Comparison of ENCODE assay signal across 8 cellular contexts in the genomic region with DNA sequence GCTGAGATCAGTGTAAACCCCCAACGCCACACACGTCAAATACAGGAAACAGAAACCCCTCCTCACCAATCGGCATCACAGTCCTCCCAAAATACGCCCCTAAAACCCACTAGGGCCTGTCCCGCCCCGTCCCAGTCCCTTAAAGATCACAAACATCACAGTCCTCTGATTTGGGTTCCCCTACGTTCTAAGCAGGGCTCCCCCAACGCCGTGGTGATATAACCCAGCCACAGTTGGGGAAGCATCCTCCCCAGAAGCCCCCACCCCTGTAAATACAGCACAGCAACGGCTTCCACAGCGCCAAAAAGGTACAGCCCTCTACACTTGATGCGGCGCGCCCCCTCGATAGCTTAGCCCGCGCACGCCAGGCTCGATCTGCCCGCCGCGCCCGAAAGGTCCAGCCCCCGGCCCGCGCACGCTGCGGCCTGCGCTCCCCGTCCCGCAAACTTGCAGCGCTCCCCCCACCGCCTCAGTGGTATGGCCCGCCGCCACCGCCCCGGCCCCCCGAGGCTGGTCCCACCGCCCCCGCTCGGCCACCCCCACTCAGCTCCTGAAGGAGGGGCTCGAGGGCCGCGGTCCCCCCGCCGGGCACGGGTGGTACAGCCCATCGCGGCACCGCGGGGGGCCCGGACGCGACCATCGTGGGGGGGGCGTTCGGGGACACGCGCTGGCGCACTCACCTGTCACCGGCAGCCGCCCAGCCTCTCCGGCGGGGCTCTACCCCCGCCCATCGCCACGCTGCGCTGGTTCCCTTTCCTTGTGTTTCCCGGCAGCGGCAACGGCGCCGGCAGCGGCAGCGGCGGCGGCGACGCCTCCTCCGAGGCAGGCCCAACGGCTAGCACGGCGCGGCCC. TPM values are rescaled to one million over a fixed set of nuclear protein-coding genes. Genes with fewer than 3 reads are reported as not detected.
DNase-seq lines count a peak whose midpoint lies in the region; ATAC-seq lines count a peak whose summit lies in the region.

Gene AKT2 (minus strand): TSS at position 845 of the 852 bp plus-strand sequence. CDS start 20,078 bp downstream, outside the sequence.

- H3K4me3 ChIP-seq in endocrine pancreas (ENCODE audit: control insufficient read depth, insufficient read depth, low read length): peak within 1 kb of the TSS; percentile 93
- peak within 1 kb of the TSS; percentile 62 for H3K4me3 ChIP-seq in mononuclear cell (ENCODE audit: low read length)

- no peaks in the 10 kb centered on the region for H3K9me3 ChIP-seq in endocrine pancreas (ENCODE audit: control insufficient read depth, low read length)
- H3K9me3 ChIP-seq in mononuclear cell (ENCODE audit: low read depth, low read length): no peaks in the 10 kb centered on the region

- ATAC-seq in HG02884 (IDR thresholded peaks at IDR 0.05; ENCODE audit: unreplicated experiment): peak; percentile 16

- H3K36me3 ChIP-seq in endocrine pancreas (ENCODE audit: control insufficient read depth, insufficient read depth, low read length): no peaks in the 10 kb centered on the region

- H3K9ac ChIP-seq in endocrine pancreas (ENCODE audit: control insufficient read depth, insufficient read depth, low read length): peak within 1 kb of the TSS; percentile 98

- H3K27me3 ChIP-seq in endocrine pancreas (ENCODE audit: control insufficient read depth, insufficient read depth, low read length): no peaks in the 10 kb centered on the region
- H3K27me3 ChIP-seq in mononuclear cell (ENCODE audit: insufficient read depth, low read length): no peaks in the 10 kb centered on the region

- DNase-seq in NCI-H1417 (lab: John Stamatoyannopoulos, UW): peak; percentile 89 to 93 (median 93)
- no peak for DNase-seq in NCI-H1417 treated with DMSO at 0.1 percent for 48 hours (lab: John Stamatoyannopoulos, UW)
- peak; percentile 82 for DNase-seq in NCI-H526 treated with DMSO at 0.1 percent for 48 hours (lab: John Stamatoyannopoulos, UW)
- peak; percentile 95 for DNase-seq in activated CD8-positive, alpha-beta memory T cell treated with anti-CD3 and anti-CD28 coated beads for 24 hours
- DNase-seq in stimulated activated CD8-positive, alpha-beta memory T cell treated with anti-CD3 and anti-CD28 coated beads, Interleukin-2, amount 100 ng/mL, for 48 hours (ENCODE audit: low read depth in 2 of 2): peak; percentile 62 to 69

- H3K4me1 ChIP-seq in endocrine pancreas (ENCODE audit: control insufficient read depth, insufficient read depth, low read length) (peaks cover 4% of the 10 kb centered on the region), mononuclear cell (ENCODE audit: insufficient read depth, low read length) (peaks cover 53% of the 10 kb centered on the region)

RNA-seq across cellular contexts. Expression of gene AKT2, which starts in this region (rescaled TPM):
- total RNA-seq in mononuclear cell: 109 TPM
